In the genomic region with DNA sequence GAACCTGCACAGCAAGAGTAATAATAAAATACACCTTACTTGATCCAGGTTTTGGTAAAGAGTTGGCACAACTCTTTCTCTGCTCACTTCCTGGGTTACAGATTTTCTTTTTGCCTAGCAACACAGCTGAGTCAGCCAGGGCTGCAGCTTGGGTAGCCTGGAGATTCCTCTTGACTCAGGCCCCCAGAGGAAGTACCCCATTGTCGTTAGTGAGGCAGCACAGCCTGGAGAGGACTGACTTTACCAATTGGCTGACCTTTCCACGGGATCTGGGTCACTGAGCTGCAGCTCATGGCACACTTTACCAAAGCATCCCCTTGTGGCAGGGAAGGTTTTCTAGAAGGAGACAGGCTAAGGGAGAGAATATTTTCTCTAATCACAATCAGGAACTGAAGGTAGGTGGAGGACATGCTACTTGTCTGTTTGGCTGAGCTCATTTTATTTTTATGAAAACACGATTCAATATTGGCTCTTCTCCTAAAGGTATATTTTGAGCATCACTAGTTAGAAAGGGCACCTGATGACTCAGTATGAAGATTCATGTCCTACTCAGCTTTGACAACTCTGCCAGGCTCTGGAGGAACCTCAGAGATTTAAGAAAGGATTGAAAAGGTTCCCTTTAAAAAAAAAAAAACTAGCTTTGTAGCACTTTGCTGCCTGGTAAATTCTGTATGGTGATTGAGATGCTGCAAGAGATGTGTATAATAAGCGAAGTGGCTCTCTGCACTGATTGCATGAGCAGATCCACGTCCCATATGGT, we compare ENCODE assay signal across 12 cellular contexts.
DNase-seq lines count a peak whose midpoint lies in the region; ATAC-seq and TF ChIP-seq lines count a peak whose summit lies in the region.
"Had no signal": no experiment of that assay in that cellular context is flagged by ENCODE, and none has a peak within 500 bp of the region (broad histone marks: within the 10 kb centered on the region; RNA-seq: fewer than 3 reads in every experiment).

No MANE protein-coding gene starts in this region.

- in situ Hi-C loops in astrocyte of the cerebellum (cut with HindIII; ENCODE audit: low sequenced_read_pairs): no loop called here

- peak; percentile 42 for DNase-seq in A172 (ENCODE audit: low spot score)
- DNase-seq in HFFc6: peak; percentile 43
- DNase-seq in astrocyte of the cerebellum (ENCODE audit: low read depth): no peak
- peak; percentile 90 for DNase-seq in kidney tubule cell (ENCODE audit: low spot score)
- DNase-seq in nucleus accumbens (lab: John Stamatoyannopoulos, UW): no peak
- no peak for DNase-seq in RPMI8226
- no peak for DNase-seq in activated T-helper 1 cell treated with anti-CD3 and anti-CD28 coated beads, Interleukin-12 subunit alpha, Interleukin-12 subunit beta, Interleukin-2, Interleukin-4 antibody, amounts not matched to agents 30 ng/mL and 10 ng/mL and 1 ng/mL, durations not matched to agents 14 hours and 24 hours and 36 hours (ENCODE audit: low spot score)
- DNase-seq in left lobe of liver (ENCODE audit: low spot score): no peak
- DNase-seq: activated CD8-positive, alpha-beta memory T cell treated with anti-CD3 and anti-CD28 coated beads, Interleukin-2, amount 50 U/mL, for 4 hours had no signal

- H3K4me3 Mint-ChIP-seq in HFFc6: no peak overlapping the region
- no peak overlapping the region for H3K4me3 Mint-ChIP-seq in activated T-helper 1 cell treated with anti-CD3 and anti-CD28 coated beads, Interleukin-12 subunit alpha, Interleukin-12 subunit beta, Interleukin-2, Interleukin-4 antibody, amounts not matched to agents 30 ng/mL and 10 ng/mL and 1 ng/mL, durations not matched to agents 14 hours and 24 hours and 36 hours
- H3K4me3 Mint-ChIP-seq: activated naive CD8-positive, alpha-beta T cell had no signal

- no peak overlapping the region for H3K27ac Mint-ChIP-seq in HFFc6
- no peak overlapping the region for H3K27ac Mint-ChIP-seq in activated T-helper 1 cell treated with anti-CD3 and anti-CD28 coated beads, Interleukin-12 subunit alpha, Interleukin-12 subunit beta, Interleukin-2, Interleukin-4 antibody, amounts not matched to agents 30 ng/mL and 10 ng/mL and 1 ng/mL, durations not matched to agents 14 hours and 24 hours and 36 hours
- H3K27ac Mint-ChIP-seq: activated naive CD8-positive, alpha-beta T cell had no signal

- H3K36me3 Mint-ChIP-seq in HFFc6 (ENCODE audit: low read depth): no peaks in the 10 kb centered on the region
- no peaks in the 10 kb centered on the region for H3K36me3 Mint-ChIP-seq in activated T-helper 1 cell treated with anti-CD3 and anti-CD28 coated beads, Interleukin-12 subunit alpha, Interleukin-12 subunit beta, Interleukin-2, Interleukin-4 antibody, amounts not matched to agents 30 ng/mL and 10 ng/mL and 1 ng/mL, durations not matched to agents 14 hours and 24 hours and 36 hours (ENCODE audit: low read depth)
- H3K36me3 Mint-ChIP-seq: activated naive CD8-positive, alpha-beta T cell had no signal

- H3K27me3 Mint-ChIP-seq in HFFc6 (ENCODE audit: insufficient read depth): peaks cover 20% of the 10 kb centered on the region
- H3K27me3 Mint-ChIP-seq in activated T-helper 1 cell treated with anti-CD3 and anti-CD28 coated beads, Interleukin-12 subunit alpha, Interleukin-12 subunit beta, Interleukin-2, Interleukin-4 antibody, amounts not matched to agents 30 ng/mL and 10 ng/mL and 1 ng/mL, durations not matched to agents 14 hours and 24 hours and 36 hours (ENCODE audit: insufficient read depth): peaks cover 22% of the 10 kb centered on the region

- TF ChIP-seq CTCF in HFFc6 (IDR thresholded peaks at IDR 0.05): peak; percentile 26
- peak; percentile 11 for TF ChIP-seq CTCF in astrocyte of the cerebellum (IDR thresholded peaks at IDR 0.05; ENCODE audit: low read depth, low read length, missing control alignments)

- peaks cover 22% of the 10 kb centered on the region for H3K4me1 Mint-ChIP-seq in HFFc6 (ENCODE audit: low read depth)
- no peaks in the 10 kb centered on the region for H3K4me1 Mint-ChIP-seq in activated T-helper 1 cell treated with anti-CD3 and anti-CD28 coated beads, Interleukin-12 subunit alpha, Interleukin-12 subunit beta, Interleukin-2, Interleukin-4 antibody, amounts not matched to agents 30 ng/mL and 10 ng/mL and 1 ng/mL, durations not matched to agents 14 hours and 24 hours and 36 hours (ENCODE audit: low read depth)

- H3K9me3 Mint-ChIP-seq in HFFc6: no peaks in the 10 kb centered on the region
- H3K9me3 Mint-ChIP-seq in activated T-helper 1 cell treated with anti-CD3 and anti-CD28 coated beads, Interleukin-12 subunit alpha, Interleukin-12 subunit beta, Interleukin-2, Interleukin-4 antibody, amounts not matched to agents 30 ng/mL and 10 ng/mL and 1 ng/mL, durations not matched to agents 14 hours and 24 hours and 36 hours: no peaks in the 10 kb centered on the region

- intact Hi-C loops in activated T-helper 1 cell treated with anti-CD3 and anti-CD28 coated beads, Interleukin-12 subunit alpha, Interleukin-12 subunit beta, Interleukin-2, Interleukin-4 antibody, amounts not matched to agents 30 ng/mL and 10 ng/mL and 1 ng/mL, durations not matched to agents 14 hours and 24 hours and 36 hours (cut with micrococcal nuclease): no loop called here

- no peak for ATAC-seq in left lobe of liver

- no peak overlapping the region for H3K4me3 ChIP-seq in astrocyte of the cerebellum (ENCODE audit: low read depth, low read length)
- H3K4me3 ChIP-seq: hepatocyte, thoracic aorta had no signal

Comparison
In these comparisons a context has a peak if more than half of its experiments do, and no peak if none do; other contexts are left out.
1. DNase-seq: peak in A172 (single experiment), HFFc6 (single experiment) and kidney tubule cell (single experiment); none in astrocyte of the cerebellum (single experiment), nucleus accumbens (0 of 56), RPMI8226 (single experiment), activated T-helper 1 cell treated with anti-CD3 and anti-CD28 coated beads, Interleukin-12 subunit alpha, Interleukin-12 subunit beta, Interleukin-2, Interleukin-4 antibody, amounts not matched to agents 30 ng/mL and 10 ng/mL and 1 ng/mL, durations not matched to agents 14 hours and 24 hours and 36 hours (single experiment) and left lobe of liver (single experiment).